In the genomic region with DNA sequence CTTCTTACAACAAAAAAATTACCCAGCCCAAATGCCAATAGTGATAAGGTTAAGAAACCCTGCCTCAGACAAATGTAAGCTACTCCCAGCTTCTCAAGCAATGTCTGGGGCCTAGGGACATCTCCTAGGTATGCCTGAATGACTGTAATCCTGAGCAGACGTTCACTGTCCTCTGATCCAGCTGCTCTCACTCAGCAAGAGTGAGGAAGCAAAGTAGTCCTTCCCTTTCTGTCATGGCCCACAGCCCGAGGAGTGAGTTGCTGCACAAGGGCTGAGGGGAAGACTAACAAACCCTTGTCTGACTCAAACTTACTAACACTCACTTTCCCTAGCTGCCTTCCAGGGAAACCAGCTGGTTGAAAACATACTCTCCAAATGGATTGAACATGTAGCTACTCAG, we compare ENCODE assay signal across 11 cellular contexts.
DNase-seq lines count a peak whose midpoint lies in the region; ATAC-seq and TF ChIP-seq lines count a peak whose summit lies in the region.
"Had no signal": no experiment of that assay in that cellular context is flagged by ENCODE, and none has a peak within 500 bp of the region (broad histone marks: within the 10 kb centered on the region; RNA-seq: fewer than 3 reads in every experiment).

No MANE protein-coding gene starts in this region.

- CTCF ChIA-PET in activated B cell treated with CpG ODN at 0.5 μM for 24 hours (lab: Charles Lee): interaction anchor here (0.9 to 1.2 kb wide), 3 partner anchors 75 to 129 kb away, joined by 3 to 5 read pairs (median 4); no protein-coding TSS in a partner anchor

- no peak for ATAC-seq in natural killer cell treated with Interleukin-12 subunit alpha and Interleukin-12 subunit beta and Interleukin-15 and Interleukin-18, amount 100 ng/mL, for 72 hours
- ATAC-seq in natural killer cell (no peak), activated B cell treated with CpG ODN at 0.5 μM for 24 hours (ENCODE audit: low read depth) (peak; percentile 28), HG03342 (IDR thresholded peaks at IDR 0.05; ENCODE audit: unreplicated experiment) (no peak), HG03139 (IDR thresholded peaks at IDR 0.05; ENCODE audit: unreplicated experiment) (no peak)
- ATAC-seq: foreskin keratinocyte; stimulated activated effector memory CD8-positive, alpha-beta T cell treated with anti-CD3 and anti-CD28 coated beads, Interleukin-12 subunit alpha, Interleukin-12 subunit beta, amount 100 ng/mL, for 72 hours had no signal

- DNase-seq in natural killer cell treated with Interleukin-12 subunit alpha and Interleukin-12 subunit beta and Interleukin-15 and Interleukin-18, amount 100 ng/mL, for 72 hours (ENCODE audit: low spot score): no peak
- DNase-seq in natural killer cell (no peak), activated B cell treated with CpG ODN at 0.5 μM for 24 hours (no peak), hepatic stellate cell (ENCODE audit: low spot score) (peak; percentile 34), NCI-H146 treated with DMSO at 0.1 percent for 48 hours (lab: John Stamatoyannopoulos, UW; ENCODE audit: unreplicated experiment) (no peak), GM20000 (ENCODE audit: low spot score) (no peak)
- DNase-seq: NCI-H446 treated with DMSO at 0.1 percent for 48 hours had no signal

- TF ChIP-seq CTCF in natural killer cell (IDR thresholded peaks at IDR 0.05) (no peak), activated B cell treated with CpG ODN at 0.5 μM for 24 hours (IDR thresholded peaks at IDR 0.05) (no peak), GM20000 (IDR thresholded peaks at IDR 0.05; ENCODE audit: extremely low read depth, missing control alignments) (no peak)

- peak overlapping the region; percentile 72 to 92 for H3K27ac Mint-ChIP-seq in natural killer cell treated with Interleukin-12 subunit alpha and Interleukin-12 subunit beta and Interleukin-15 and Interleukin-18, amount 100 ng/mL, for 72 hours
- H3K27ac Mint-ChIP-seq in natural killer cell (no peak overlapping the region), activated B cell treated with CpG ODN at 0.5 μM for 24 hours (peak overlapping the region; percentile 68)

- intact Hi-C loops in natural killer cell (cut with micrococcal nuclease): no loop called here
- intact Hi-C loops in activated B cell treated with CpG ODN at 0.5 μM for 24 hours (cut with micrococcal nuclease): loop anchor here (2.0 kb wide), 1 partner anchor 79 kb away; no protein-coding TSS in a partner anchor

- POLR2A ChIA-PET in activated B cell treated with CpG ODN at 0.5 μM for 24 hours (lab: Charles Lee): interaction anchor here (1.1 to 1.5 kb wide), 3 partner anchors 79 to 513 kb away, joined by 3 to 9 read pairs (median 6); no protein-coding TSS in a partner anchor

- peaks cover 28 to 32% of the 10 kb centered on the region in 2 donors for H3K4me1 Mint-ChIP-seq in natural killer cell treated with Interleukin-12 subunit alpha and Interleukin-12 subunit beta and Interleukin-15 and Interleukin-18, amount 100 ng/mL, for 72 hours (ENCODE audit: low read depth in 2 of 2)
- H3K4me1 Mint-ChIP-seq in natural killer cell: peaks cover 11% of the 10 kb centered on the region in 2 donors
- H3K4me1 Mint-ChIP-seq in activated B cell treated with CpG ODN at 0.5 μM for 24 hours: peaks cover 37% of the 10 kb centered on the region

- H3K36me3 Mint-ChIP-seq in natural killer cell treated with Interleukin-12 subunit alpha and Interleukin-12 subunit beta and Interleukin-15 and Interleukin-18, amount 100 ng/mL, for 72 hours: no peaks in the 10 kb centered on the region
- H3K36me3 Mint-ChIP-seq in natural killer cell (no peaks in the 10 kb centered on the region), activated B cell treated with CpG ODN at 0.5 μM for 24 hours (ENCODE audit: low read depth) (no peaks in the 10 kb centered on the region)
- H3K36me3 Mint-ChIP-seq: stimulated activated effector memory CD8-positive, alpha-beta T cell treated with anti-CD3 and anti-CD28 coated beads, Interleukin-12 subunit alpha, Interleukin-12 subunit beta, amount 100 ng/mL, for 72 hours had no signal

- H3K4me3 Mint-ChIP-seq in natural killer cell treated with Interleukin-12 subunit alpha and Interleukin-12 subunit beta and Interleukin-15 and Interleukin-18, amount 100 ng/mL, for 72 hours: peak overlapping the region; percentile 76
- H3K4me3 Mint-ChIP-seq in natural killer cell (no peak overlapping the region), activated B cell treated with CpG ODN at 0.5 μM for 24 hours (no peak overlapping the region)

- no peaks in the 10 kb centered on the region for H3K9me3 Mint-ChIP-seq in natural killer cell treated with Interleukin-12 subunit alpha and Interleukin-12 subunit beta and Interleukin-15 and Interleukin-18, amount 100 ng/mL, for 72 hours
- H3K9me3 Mint-ChIP-seq in natural killer cell (no peaks in the 10 kb centered on the region), activated B cell treated with CpG ODN at 0.5 μM for 24 hours (no peaks in the 10 kb centered on the region)
- H3K9me3 Mint-ChIP-seq: stimulated activated effector memory CD8-positive, alpha-beta T cell treated with anti-CD3 and anti-CD28 coated beads, Interleukin-12 subunit alpha, Interleukin-12 subunit beta, amount 100 ng/mL, for 72 hours had no signal

- H3K27me3 Mint-ChIP-seq in natural killer cell treated with Interleukin-12 subunit alpha and Interleukin-12 subunit beta and Interleukin-15 and Interleukin-18, amount 100 ng/mL, for 72 hours: no peaks in the 10 kb centered on the region
- H3K27me3 Mint-ChIP-seq in natural killer cell (ENCODE audit: low read depth in 2 of 2) (no peaks in the 10 kb centered on the region), activated B cell treated with CpG ODN at 0.5 μM for 24 hours (no peaks in the 10 kb centered on the region)

Comparison
In these comparisons a context has a peak if more than half of its experiments do, and no peak if none do; other contexts are left out.
1. H3K27ac Mint-ChIP-seq: peak in natural killer cell treated with Interleukin-12 subunit alpha and Interleukin-12 subunit beta and Interleukin-15 and Interleukin-18, amount 100 ng/mL, for 72 hours (2 of 2) and activated B cell treated with CpG ODN at 0.5 μM for 24 hours (single experiment); none in natural killer cell (0 of 2).